Comparison of ENCODE assay signal across 10 cellular contexts in the genomic region with DNA sequence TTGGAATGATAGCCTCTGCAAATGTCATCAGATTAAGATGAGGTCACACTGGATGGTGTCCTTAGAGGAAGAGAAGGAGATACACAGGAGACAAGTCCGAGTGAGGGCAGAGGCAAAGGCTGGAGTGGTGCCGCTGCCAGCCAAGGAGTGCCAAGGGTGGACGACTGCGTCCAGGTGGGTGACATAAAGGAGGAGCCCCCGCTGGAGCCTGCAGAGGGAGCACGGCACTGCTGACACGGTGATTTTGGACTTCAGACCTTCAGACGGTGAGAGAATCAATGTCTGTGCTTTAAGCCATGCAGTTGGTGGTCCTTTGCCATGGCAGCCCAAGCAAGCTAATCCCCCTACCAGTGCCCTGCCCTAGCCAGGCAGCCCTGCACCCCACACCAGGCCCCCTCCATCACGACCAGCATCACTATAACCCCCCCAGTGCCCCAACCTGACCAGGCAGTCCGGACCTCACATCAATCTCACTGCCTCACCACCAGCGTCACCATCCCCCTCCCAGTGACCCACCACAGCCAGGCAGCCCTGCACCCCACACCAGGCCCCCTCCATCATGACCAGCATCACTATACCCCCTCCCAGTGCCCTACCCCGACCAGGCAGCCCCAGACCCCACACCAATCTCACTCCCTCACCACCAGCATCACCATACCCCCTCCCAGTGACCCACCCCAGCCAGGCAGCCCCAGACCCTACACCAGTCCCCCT.
"Had no signal": no experiment of that assay in that cellular context is flagged by ENCODE, and none has a peak within 500 bp of the region (broad histone marks: within the 10 kb centered on the region; RNA-seq: fewer than 3 reads in every experiment).

No MANE protein-coding gene starts in this region.

- H3K36me3 Mint-ChIP-seq: natural killer cell treated with Interleukin-12 subunit alpha and Interleukin-12 subunit beta and Interleukin-15 and Interleukin-18, amount 100 ng/mL, for 72 hours had no signal

- H3K36me3 ChIP-seq: tibial nerve had no signal

- H3K27me3 ChIP-seq: foreskin keratinocyte, tibial nerve had no signal

- H3K4me3 ChIP-seq: SK-N-MC, tibial nerve had no signal

- H3K4me3 Mint-ChIP-seq: activated CD4-positive, alpha-beta T cell treated with anti-CD3 and anti-CD28 coated beads, Interleukin-2, amount 10 ng/mL, durations not matched to agents 7 days and 5 days; activated naive CD8-positive, alpha-beta T cell treated with anti-CD3 and anti-CD28 coated beads, Interleukin-2, amount 50 U/mL, for 24 hours; natural killer cell treated with Interleukin-12 subunit alpha and Interleukin-12 subunit beta and Interleukin-15 and Interleukin-18, amount 100 ng/mL, for 72 hours; T-helper 1 cell treated with Interleukin-12 subunit alpha and Interleukin-12 subunit beta and Interleukin-4 antibody, amounts not matched to agents 30 μg/mL and 1 μg/mL, for 36 hours had no signal

- ATAC-seq: activated naive CD8-positive, alpha-beta T cell treated with anti-CD3 and anti-CD28 coated beads, Interleukin-2, amount 50 U/mL, for 24 hours; foreskin keratinocyte had no signal

- H3K4me1 Mint-ChIP-seq: activated CD4-positive, alpha-beta T cell treated with anti-CD3 and anti-CD28 coated beads, Interleukin-2, amount 10 ng/mL, durations not matched to agents 7 days and 5 days; activated naive CD8-positive, alpha-beta T cell treated with anti-CD3 and anti-CD28 coated beads, Interleukin-2, amount 50 U/mL, for 24 hours had no signal

- H3K27ac Mint-ChIP-seq: activated CD4-positive, alpha-beta T cell treated with anti-CD3 and anti-CD28 coated beads, Interleukin-2, amount 10 ng/mL, durations not matched to agents 7 days and 5 days; activated naive CD8-positive, alpha-beta T cell treated with anti-CD3 and anti-CD28 coated beads, Interleukin-2, amount 50 U/mL, for 24 hours; natural killer cell treated with Interleukin-12 subunit alpha and Interleukin-12 subunit beta and Interleukin-15 and Interleukin-18, amount 100 ng/mL, for 72 hours; T-helper 1 cell treated with Interleukin-12 subunit alpha and Interleukin-12 subunit beta and Interleukin-4 antibody, amounts not matched to agents 30 μg/mL and 1 μg/mL, for 36 hours had no signal

- H3K4me1 ChIP-seq: foreskin keratinocyte, tibial nerve had no signal

- H3K27ac ChIP-seq: foreskin keratinocyte, SK-N-MC, tibial nerve had no signal

- H3K27me3 Mint-ChIP-seq: activated CD4-positive, alpha-beta T cell treated with anti-CD3 and anti-CD28 coated beads, Interleukin-2, amount 10 ng/mL, durations not matched to agents 7 days and 5 days had no signal

- DNase-seq: activated CD4-positive, alpha-beta T cell treated with anti-CD3 and anti-CD28 coated beads, Interleukin-2, amount 10 ng/mL, durations not matched to agents 7 days and 5 days; activated CD4-positive, CD25-positive, alpha-beta regulatory T cell; activated naive CD4-positive, alpha-beta T cell treated with Interleukin-2 at 50 U/mL for 16 hours; activated naive CD8-positive, alpha-beta T cell treated with anti-CD3 and anti-CD28 coated beads, Interleukin-2, amount 50 U/mL, for 24 hours; activated T-cell treated with anti-CD3 and anti-CD28 coated beads, Interleukin-2, amount 50 U/mL, for 48 hours; foreskin keratinocyte had no signal
